1 cellular context compared by ENCODE assay signal in genomic region chr16:85026696-85027095, GRCh38.
TF ChIP-seq lines count a peak whose summit lies in the region.

No MANE protein-coding gene starts in this region.

TF ChIP-seq in K562, 482 proteins besides CTCF, POLR2A, EP300 and RAD21 (continued from another document):
- TF ChIP-seq PKNOX1 (IDR thresholded peaks at IDR 0.05) (peak; percentile 40; the same call in 1 of the 2 replicates), BHLHE40 (IDR thresholded peaks at IDR 0.05; ENCODE audit: low read length) (no peak)
